24 cellular contexts compared by ENCODE assay signal in genomic region chr16:87086156-87086555, GRCh38.
DNase-seq lines count a peak whose midpoint lies in the region; FAIRE-seq and TF ChIP-seq lines count a peak whose summit lies in the region.
"Had no signal": no experiment of that assay in that cellular context is flagged by ENCODE, and none has a peak within 500 bp of the region (broad histone marks: within the 10 kb centered on the region; RNA-seq: fewer than 3 reads in every experiment).

No MANE protein-coding gene starts in this region.

- no peaks in the 10 kb centered on the region for H3K79me2 ChIP-seq in ACC112 (ENCODE audit: control insufficient read depth, insufficient read depth, low read length, unreplicated experiment)

- no peak for FAIRE-seq in H54 (lab: Jason Lieb, UNC)
- FAIRE-seq: endothelial cell of umbilical vein, G401.6, GM12892, keratinocyte had no signal

- in situ Hi-C loops in astrocyte of the cerebellum (cut with HindIII; ENCODE audit: low sequenced_read_pairs): loop anchor here (5.0 kb wide), 1 partner anchor 51 kb away; no protein-coding TSS in a partner anchor

- 0 out of 2 replicates have a peak overlapping the region, but pooled peaks have one; percentile 15 for H3K4me3 ChIP-seq in ACC112 (ENCODE audit: low read depth, low read length)
- H3K4me3 ChIP-seq in astrocyte of the cerebellum (ENCODE audit: low read depth, low read length): no peak overlapping the region
- no peak overlapping the region for H3K4me3 ChIP-seq in left ventricle myocardium inferior
- H3K4me3 ChIP-seq: ascending aorta, gastrocnemius medialis had no signal

- DNase-seq in H54 (ENCODE audit: insufficient read length, low spot score) (peak; percentile 26), astrocyte of the cerebellum (ENCODE audit: low read depth) (peak; percentile 75), fibroblast of peridontal ligament (ENCODE audit: extremely low read depth) (peak; percentile 82), GF-D8 (lab: John Stamatoyannopoulos, UW) (no peak), osteocyte (ENCODE audit: extremely low spot score, unreplicated experiment) (no peak), left ventricle myocardium inferior (no peak), GM20000 (ENCODE audit: low spot score) (no peak)
- DNase-seq: activated naive CD4-positive, alpha-beta T cell treated with anti-CD3 and anti-CD28 coated beads, Interleukin-2, amount 10 ng/mL, durations not matched to agents 7 days and 5 days; activated T-cell treated with anti-CD3 and anti-CD28 coated beads, Interleukin-2, amount 50 U/mL, for 48 hours; gastrocnemius medialis; mammary epithelial cell; NCI-H1105 treated with DMSO at 0.1 percent for 48 hours; NCI-H524 treated with DMSO at 0.1 percent for 48 hours; stimulated activated CD4-positive, alpha-beta T cell treated with anti-CD3 and anti-CD28 coated beads, Interleukin-12 subunit alpha, Interleukin-12 subunit beta, amount 100 ng/mL, for 4 hours; T-helper 9 cell had no signal

- H3K36me3 ChIP-seq in ACC112 (ENCODE audit: insufficient read depth, low read length) (no peaks in the 10 kb centered on the region), left ventricle myocardium inferior (no peaks in the 10 kb centered on the region)
- H3K36me3 ChIP-seq: ascending aorta, gastrocnemius medialis had no signal

- H2AFZ ChIP-seq in ACC112 (ENCODE audit: low read length, unreplicated experiment): peak overlapping the region; percentile 18

- intact Hi-C loops in left ventricle myocardium inferior (cut with micrococcal nuclease): no loop called here

- peaks cover 27% of the 10 kb centered on the region for H3K9me3 ChIP-seq in left ventricle myocardium inferior (replicated peaks)
- H3K9me3 ChIP-seq: gastrocnemius medialis had no signal

- no peaks in the 10 kb centered on the region for H3K27me3 Mint-ChIP-seq in osteocyte (ENCODE audit: unreplicated experiment)
- H3K27me3 Mint-ChIP-seq: activated naive CD4-positive, alpha-beta T cell treated with anti-CD3 and anti-CD28 coated beads, Interleukin-2, amount 10 ng/mL, durations not matched to agents 7 days and 5 days had no signal

- H3K27me3 ChIP-seq in ACC112 (ENCODE audit: insufficient read depth, low read length) (no peaks in the 10 kb centered on the region), left ventricle myocardium inferior (ENCODE audit: low read depth) (peaks cover 20% of the 10 kb centered on the region)
- H3K27me3 ChIP-seq: ascending aorta, gastrocnemius medialis had no signal

- H3K9me3 Mint-ChIP-seq in osteocyte (ENCODE audit: unreplicated experiment): peaks cover 17% of the 10 kb centered on the region

- no peak overlapping the region for H3K4me3 Mint-ChIP-seq in osteocyte (ENCODE audit: unreplicated experiment)
- H3K4me3 Mint-ChIP-seq: activated naive CD4-positive, alpha-beta T cell treated with anti-CD3 and anti-CD28 coated beads, Interleukin-2, amount 10 ng/mL, durations not matched to agents 7 days and 5 days had no signal

- H3K4me1 Mint-ChIP-seq in osteocyte (ENCODE audit: unreplicated experiment): peaks cover 10% of the 10 kb centered on the region
- H3K4me1 Mint-ChIP-seq: activated naive CD4-positive, alpha-beta T cell treated with anti-CD3 and anti-CD28 coated beads, Interleukin-2, amount 10 ng/mL, durations not matched to agents 7 days and 5 days had no signal

- no peak for TF ChIP-seq CTCF in astrocyte of the cerebellum (IDR thresholded peaks at IDR 0.05; ENCODE audit: low read depth, low read length, missing control alignments)
- no peak for TF ChIP-seq CTCF in osteocyte (IDR thresholded peaks at IDR 0.05)
- TF ChIP-seq CTCF in left ventricle myocardium inferior (IDR thresholded peaks at IDR 0.05; ENCODE audit: borderline replicate concordance): no peak
- no peak for TF ChIP-seq CTCF in GM20000 (IDR thresholded peaks at IDR 0.05; ENCODE audit: extremely low read depth, missing control alignments)

- H3K27ac ChIP-seq in ACC112 (ENCODE audit: low read depth, low read length) (peak overlapping the region; percentile 15; the same call in 1 of the 2 replicates), left ventricle myocardium inferior (replicated peaks) (no peak overlapping the region)
- H3K27ac ChIP-seq: 22Rv1, ascending aorta, C4-2B, gastrocnemius medialis, RWPE1 had no signal

- peaks cover 13% of the 10 kb centered on the region for H3K4me1 ChIP-seq in ACC112 (ENCODE audit: control insufficient read depth, insufficient read depth, low read length, unreplicated experiment)
- H3K4me1 ChIP-seq in left ventricle myocardium inferior: no peaks in the 10 kb centered on the region
- H3K4me1 ChIP-seq: ascending aorta, gastrocnemius medialis had no signal

- peaks cover 3% of the 10 kb centered on the region for H3K36me3 Mint-ChIP-seq in osteocyte (ENCODE audit: unreplicated experiment)
- H3K36me3 Mint-ChIP-seq: activated naive CD4-positive, alpha-beta T cell treated with anti-CD3 and anti-CD28 coated beads, Interleukin-2, amount 10 ng/mL, durations not matched to agents 7 days and 5 days had no signal

- TF ChIP-seq POLR2A in H54 (IDR thresholded peaks at IDR 0.05; ENCODE audit: low read depth, low read length): no peak

- no peak overlapping the region for H3K27ac Mint-ChIP-seq in osteocyte (ENCODE audit: unreplicated experiment)
- H3K27ac Mint-ChIP-seq: activated naive CD4-positive, alpha-beta T cell treated with anti-CD3 and anti-CD28 coated beads, Interleukin-2, amount 10 ng/mL, durations not matched to agents 7 days and 5 days had no signal

Comparison
In these comparisons a context has a peak if more than half of its experiments do, and no peak if none do; other contexts are left out.
1. DNase-seq: peak in H54 (single experiment), astrocyte of the cerebellum (single experiment) and fibroblast of peridontal ligament (single experiment); none in GF-D8 (single experiment), osteocyte (single experiment), left ventricle myocardium inferior (single experiment) and GM20000 (single experiment).